3 cellular contexts compared by ENCODE assay signal in genomic region chrX:148961990-148962389, GRCh38.
A peak's percentile ranks its signal among the peaks of the same experiment; 100 is the strongest.
TF ChIP-seq lines count a peak whose summit lies in the region.

No MANE protein-coding gene starts in this region.

TF ChIP-seq in A549, 52 proteins besides CTCF, POLR2A, EP300 and RAD21:
- TF ChIP-seq, protein P1, sequence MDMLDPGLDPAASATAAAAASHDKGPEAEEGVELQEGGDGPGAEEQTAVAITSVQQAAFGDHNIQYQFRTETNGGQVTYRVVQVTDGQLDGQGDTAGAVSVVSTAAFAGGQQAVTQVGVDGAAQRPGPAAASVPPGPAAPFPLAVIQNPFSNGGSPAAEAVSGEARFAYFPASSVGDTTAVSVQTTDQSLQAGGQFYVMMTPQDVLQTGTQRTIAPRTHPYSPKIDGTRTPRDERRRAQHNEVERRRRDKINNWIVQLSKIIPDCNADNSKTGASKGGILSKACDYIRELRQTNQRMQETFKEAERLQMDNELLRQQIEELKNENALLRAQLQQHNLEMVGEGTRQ (IDR thresholded peaks at IDR 0.05) = no peak
- TF ChIP-seq MAFK (IDR thresholded peaks at IDR 0.05; ENCODE audit: partially characterized antibody) (no peak), SMC3 (IDR thresholded peaks at IDR 0.05) (no peak), SREBF2 (IDR thresholded peaks at IDR 0.05) (no peak), BHLHE40 (IDR thresholded peaks at IDR 0.05; ENCODE audit: low read depth, low read length) (no peak)
- TF ChIP-seq, protein P2, sequence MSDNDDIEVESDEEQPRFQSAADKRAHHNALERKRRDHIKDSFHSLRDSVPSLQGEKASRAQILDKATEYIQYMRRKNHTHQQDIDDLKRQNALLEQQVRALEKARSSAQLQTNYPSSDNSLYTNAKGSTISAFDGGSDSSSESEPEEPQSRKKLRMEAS (IDR thresholded peaks at IDR 0.05) = no peak
- TF ChIP-seq, protein P3, sequence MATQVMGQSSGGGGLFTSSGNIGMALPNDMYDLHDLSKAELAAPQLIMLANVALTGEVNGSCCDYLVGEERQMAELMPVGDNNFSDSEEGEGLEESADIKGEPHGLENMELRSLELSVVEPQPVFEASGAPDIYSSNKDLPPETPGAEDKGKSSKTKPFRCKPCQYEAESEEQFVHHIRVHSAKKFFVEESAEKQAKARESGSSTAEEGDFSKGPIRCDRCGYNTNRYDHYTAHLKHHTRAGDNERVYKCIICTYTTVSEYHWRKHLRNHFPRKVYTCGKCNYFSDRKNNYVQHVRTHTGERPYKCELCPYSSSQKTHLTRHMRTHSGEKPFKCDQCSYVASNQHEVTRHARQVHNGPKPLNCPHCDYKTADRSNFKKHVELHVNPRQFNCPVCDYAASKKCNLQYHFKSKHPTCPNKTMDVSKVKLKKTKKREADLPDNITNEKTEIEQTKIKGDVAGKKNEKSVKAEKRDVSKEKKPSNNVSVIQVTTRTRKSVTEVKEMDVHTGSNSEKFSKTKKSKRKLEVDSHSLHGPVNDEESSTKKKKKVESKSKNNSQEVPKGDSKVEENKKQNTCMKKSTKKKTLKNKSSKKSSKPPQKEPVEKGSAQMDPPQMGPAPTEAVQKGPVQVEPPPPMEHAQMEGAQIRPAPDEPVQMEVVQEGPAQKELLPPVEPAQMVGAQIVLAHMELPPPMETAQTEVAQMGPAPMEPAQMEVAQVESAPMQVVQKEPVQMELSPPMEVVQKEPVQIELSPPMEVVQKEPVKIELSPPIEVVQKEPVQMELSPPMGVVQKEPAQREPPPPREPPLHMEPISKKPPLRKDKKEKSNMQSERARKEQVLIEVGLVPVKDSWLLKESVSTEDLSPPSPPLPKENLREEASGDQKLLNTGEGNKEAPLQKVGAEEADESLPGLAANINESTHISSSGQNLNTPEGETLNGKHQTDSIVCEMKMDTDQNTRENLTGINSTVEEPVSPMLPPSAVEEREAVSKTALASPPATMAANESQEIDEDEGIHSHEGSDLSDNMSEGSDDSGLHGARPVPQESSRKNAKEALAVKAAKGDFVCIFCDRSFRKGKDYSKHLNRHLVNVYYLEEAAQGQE (IDR thresholded peaks at IDR 0.05) = no peak
- TF ChIP-seq, protein P4, sequence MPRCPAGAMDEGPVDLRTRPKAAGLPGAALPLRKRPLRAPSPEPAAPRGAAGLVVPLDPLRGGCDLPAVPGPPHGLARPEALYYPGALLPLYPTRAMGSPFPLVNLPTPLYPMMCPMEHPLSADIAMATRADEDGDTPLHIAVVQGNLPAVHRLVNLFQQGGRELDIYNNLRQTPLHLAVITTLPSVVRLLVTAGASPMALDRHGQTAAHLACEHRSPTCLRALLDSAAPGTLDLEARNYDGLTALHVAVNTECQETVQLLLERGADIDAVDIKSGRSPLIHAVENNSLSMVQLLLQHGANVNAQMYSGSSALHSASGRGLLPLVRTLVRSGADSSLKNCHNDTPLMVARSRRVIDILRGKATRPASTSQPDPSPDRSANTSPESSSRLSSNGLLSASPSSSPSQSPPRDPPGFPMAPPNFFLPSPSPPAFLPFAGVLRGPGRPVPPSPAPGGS (IDR thresholded peaks at IDR 0.05) = no peak

TF ChIP-seq in IMR-90, 13 proteins besides CTCF, POLR2A, EP300 and RAD21:
- TF ChIP-seq MAZ (IDR thresholded peaks at IDR 0.05; ENCODE audit: borderline replicate concordance, low read depth, low read length) (no peak), CEBPB (IDR thresholded peaks at IDR 0.05; ENCODE audit: low read depth, low read length) (peak; percentile 81), RFX5 (IDR thresholded peaks at IDR 0.05; ENCODE audit: low read depth, low read length) (no peak), ELK1 (IDR thresholded peaks at IDR 0.05; ENCODE audit: borderline replicate concordance, low read depth, low read length) (no peak), BHLHE40 (IDR thresholded peaks at IDR 0.05; ENCODE audit: low read depth, low read length) (no peak), CHD1 (IDR thresholded peaks at IDR 0.05; ENCODE audit: low read depth, low read length) (no peak), NFE2L2 (IDR thresholded peaks at IDR 0.05; ENCODE audit: low read depth, low read length) (no peak), FOS (IDR thresholded peaks at IDR 0.05; ENCODE audit: low read depth, low read length) (no peak)
- TF ChIP-seq, protein P1 (IDR thresholded peaks at IDR 0.05; ENCODE audit: low read depth, low read length) = no peak

TF ChIP-seq in H1, 55 proteins besides CTCF, POLR2A, EP300 and RAD21:
- TF ChIP-seq CEBPB (IDR thresholded peaks at IDR 0.05; ENCODE audit: low read depth, low read length) (peak; percentile 40; the same call in 1 of the 2 replicates), CREB1 (IDR thresholded peaks at IDR 0.05) (no peak), RBBP5 (IDR thresholded peaks at IDR 0.05; ENCODE audit: borderline replicate concordance, low read depth, low read length) (no peak)
TF ChIP-seq in H1: peak in this region for 1.
